Comparison of ENCODE assay signal across 25 cellular contexts in genomic region chr2:229634574-229635185, GRCh38.
A peak's percentile ranks its signal among the peaks of the same experiment; 100 is the strongest.
DNase-seq lines count a peak whose midpoint lies in the region; ATAC-seq and TF ChIP-seq lines count a peak whose summit lies in the region.
"Had no signal": no experiment of that assay in that cellular context is flagged by ENCODE, and none has a peak within 500 bp of the region (broad histone marks: within the 10 kb centered on the region; RNA-seq: fewer than 3 reads in every experiment).

No MANE protein-coding gene starts in this region.

- H3K27me3 ChIP-seq in GM23338 (ENCODE audit: insufficient read depth), result no peaks in the 10 kb centered on the region
- H3K27me3 ChIP-seq in Karpas-422 (ENCODE audit: low read length), result no peaks in the 10 kb centered on the region
- no peaks in the 10 kb centered on the region for H3K27me3 ChIP-seq in adrenal gland
- H3K27me3 ChIP-seq: body of pancreas, SJCRH30, vagina had no signal

- H3K4me2 ChIP-seq in GM23338, result no peak overlapping the region
- H3K4me2 ChIP-seq in Karpas-422 (ENCODE audit: low read depth, low read length, poor library complexity, severe bottlenecking), result no peak overlapping the region
- H3K4me2 ChIP-seq: PC-9, smooth muscle cell had no signal

- H3K36me3 ChIP-seq in GM23338 (ENCODE audit: insufficient read depth) (no peaks in the 10 kb centered on the region), Karpas-422 (ENCODE audit: insufficient read depth, low read length) (no peaks in the 10 kb centered on the region), adrenal gland (replicated peaks in 1 of 2) (no peaks in the 10 kb centered on the region)
- H3K36me3 ChIP-seq: prostate gland, SJCRH30, vagina had no signal

- no peaks in the 10 kb centered on the region for H3K27me3 Mint-ChIP-seq in GM23338 (ENCODE audit: insufficient read depth, low read depth, poor library complexity)

- no peaks in the 10 kb centered on the region for H3K4me1 Mint-ChIP-seq in GM23338
- H3K4me1 Mint-ChIP-seq: activated naive CD4-positive, alpha-beta T cell treated with anti-CD3 and anti-CD28 coated beads, Interleukin-2, amount 50 U/mL, for 24 hours had no signal

- H3K27ac Mint-ChIP-seq in GM23338, result no peak overlapping the region
- H3K27ac Mint-ChIP-seq: activated CD8-positive, alpha-beta T cell treated with anti-CD3 and anti-CD28 coated beads, Interleukin-2, amount 10 ng/mL, durations not matched to agents 7 days and 5 days; activated naive CD4-positive, alpha-beta T cell treated with anti-CD3 and anti-CD28 coated beads, Interleukin-2, amount 50 U/mL, for 24 hours; T-helper 2 cell treated with Interferon-gamma antibody and Interleukin-4, amounts not matched to agents 5 μg/mL and 100 μg/mL, for 36 hours had no signal

- DNase-seq in GM23338 (ENCODE audit: low spot score) (peak; percentile 74), NCI-H345 treated with DMSO at 0.1 percent for 48 hours (lab: John Stamatoyannopoulos, UW; ENCODE audit: unreplicated experiment) (peak; percentile 28), head of caudate nucleus (peak; percentile 47 to 89 (median 77)), nucleus accumbens (lab: John Stamatoyannopoulos, UW) (peak in 49 of 56 donors; percentile 3 to 85 (median 54)), Karpas-422 (no peak), adrenal gland (no peak)
- DNase-seq: activated CD4-positive, CD25-positive, alpha-beta regulatory T cell; activated CD8-positive, alpha-beta T cell treated with anti-CD3 and anti-CD28 coated beads, Interleukin-2, amount 10 ng/mL, durations not matched to agents 7 days and 5 days; activated T-cell treated with anti-CD3 and anti-CD28 coated beads, Interleukin-2, amount 50 U/mL, for 48 hours; body of pancreas; Caco-2; cortex of kidney; foreskin fibroblast; left ventricle myocardium superior; NCI-H187 treated with DMSO at 0.1 percent for 48 hours; NCI-H526; PC-9; SJCRH30; stimulated activated CD4-positive, alpha-beta T cell treated with anti-CD3 and anti-CD28 coated beads, Interleukin-4, amount 100 ng/mL, for 24 hours had no signal

- no peak for TF ChIP-seq CTCF in GM23338 (conservative IDR thresholded peaks at IDR 0.05; ENCODE audit: low read depth in 2 of 2)
- TF ChIP-seq CTCF in adrenal gland (IDR thresholded peaks at IDR 0.05), result no peak

- H4K20me1 ChIP-seq in GM23338 (replicated peaks; ENCODE audit: insufficient read depth) (no peaks in the 10 kb centered on the region), Karpas-422 (ENCODE audit: insufficient read depth, low read depth, low read length) (no peaks in the 10 kb centered on the region)

- WGBS in adrenal gland, 4 donors, result 59 to 65% (median 62%) methylated on average over 7 of the region's 7 CpGs

- H3K9me3 Mint-ChIP-seq in GM23338, result no peaks in the 10 kb centered on the region
- H3K9me3 Mint-ChIP-seq: activated naive CD4-positive, alpha-beta T cell treated with anti-CD3 and anti-CD28 coated beads, Interleukin-2, amount 50 U/mL, for 24 hours; T-helper 2 cell treated with Interferon-gamma antibody and Interleukin-4, amounts not matched to agents 5 μg/mL and 100 μg/mL, for 36 hours had no signal

- no peak overlapping the region for H2AFZ ChIP-seq in GM23338
- H2AFZ ChIP-seq in Karpas-422 (ENCODE audit: low read length), result no peak overlapping the region
- H2AFZ ChIP-seq: PC-9 had no signal

- H3K27ac ChIP-seq in GM23338 (ENCODE audit: low read depth) (no peak overlapping the region), Karpas-422 (ENCODE audit: low read length) (no peak overlapping the region), adrenal gland (no peak overlapping the region)
- H3K27ac ChIP-seq: body of pancreas, PC-9, prostate gland, SJCRH30, vagina had no signal

- H3F3A ChIP-seq in GM23338 (replicated peaks; ENCODE audit: low read depth), result no peaks in the 10 kb centered on the region

- H3K9me2 ChIP-seq in GM23338 (ENCODE audit: insufficient read depth) (no peaks in the 10 kb centered on the region), Karpas-422 (replicated peaks; ENCODE audit: insufficient read depth, low read length) (no peaks in the 10 kb centered on the region)

- peak; percentile 50; the same call in 2 of the 3 replicates for ATAC-seq in GM23338
- no peak for ATAC-seq in HG02623 (IDR thresholded peaks at IDR 0.05; ENCODE audit: unreplicated experiment)
- ATAC-seq: activated CD8-positive, alpha-beta T cell treated with anti-CD3 and anti-CD28 coated beads, Interleukin-2, amount 10 ng/mL, durations not matched to agents 7 days and 5 days; body of pancreas; left ventricle myocardium superior had no signal

- intact Hi-C loops in head of caudate nucleus (cut with DNase I) (no loop called here), adrenal gland (cut with DNase I) (no loop called here)

- H3K4me1 ChIP-seq in GM23338 (ENCODE audit: insufficient read depth), result no peaks in the 10 kb centered on the region
- no peaks in the 10 kb centered on the region for H3K4me1 ChIP-seq in Karpas-422 (ENCODE audit: low read length)
- no peaks in the 10 kb centered on the region for H3K4me1 ChIP-seq in adrenal gland (replicated peaks in 1 of 2)
- H3K4me1 ChIP-seq: body of pancreas, Caco-2, prostate gland, SJCRH30, vagina had no signal

- no peak overlapping the region for H3K4me3 ChIP-seq in GM23338
- H3K4me3 ChIP-seq in Karpas-422 (ENCODE audit: low read length), result no peak overlapping the region
- no peak overlapping the region for H3K4me3 ChIP-seq in adrenal gland
- H3K4me3 ChIP-seq: body of pancreas, PC-9, prostate gland, SJCRH30, smooth muscle cell, vagina had no signal

- H3K9me3 ChIP-seq in Karpas-422 (ENCODE audit: low read length) (no peaks in the 10 kb centered on the region), adrenal gland (replicated peaks in 1 of 3) (no peaks in the 10 kb centered on the region)
- H3K9me3 ChIP-seq: body of pancreas, Caco-2, prostate gland, SJCRH30, vagina had no signal

- no peaks in the 10 kb centered on the region for H3K36me3 Mint-ChIP-seq in GM23338 (ENCODE audit: low read depth)
- H3K36me3 Mint-ChIP-seq: activated naive CD4-positive, alpha-beta T cell treated with anti-CD3 and anti-CD28 coated beads, Interleukin-2, amount 50 U/mL, for 24 hours had no signal

- no peak overlapping the region for H3K9ac ChIP-seq in Karpas-422 (ENCODE audit: low read length)

- H3K79me2 ChIP-seq in GM23338 (replicated peaks; ENCODE audit: insufficient read depth) (no peaks in the 10 kb centered on the region), Karpas-422 (ENCODE audit: low read length) (no peaks in the 10 kb centered on the region)

- TF ChIP-seq POLR2A in adrenal gland (IDR thresholded peaks at IDR 0.05), result no peak

- no peak overlapping the region for H3K4me3 Mint-ChIP-seq in GM23338
- H3K4me3 Mint-ChIP-seq: activated CD8-positive, alpha-beta T cell treated with anti-CD3 and anti-CD28 coated beads, Interleukin-2, amount 10 ng/mL, durations not matched to agents 7 days and 5 days; activated naive CD4-positive, alpha-beta T cell treated with anti-CD3 and anti-CD28 coated beads, Interleukin-2, amount 50 U/mL, for 24 hours; T-helper 2 cell treated with Interferon-gamma antibody and Interleukin-4, amounts not matched to agents 5 μg/mL and 100 μg/mL, for 36 hours had no signal

TF ChIP-seq in GM23338, 12 proteins besides CTCF, POLR2A, EP300 and RAD21 (continues in another document):
- TF ChIP-seq POLR2AphosphoS5 (IDR thresholded peaks at IDR 0.05; ENCODE audit: low read depth) (no peak), REST (IDR thresholded peaks at IDR 0.05; ENCODE audit: unreplicated experiment) (no peak), STAT1 (IDR thresholded peaks at IDR 0.05; ENCODE audit: unreplicated experiment) (no peak), ZNF331 (CRISPR knock-in tag; IDR thresholded peaks at IDR 0.05; ENCODE audit: low read depth) (no peak), ETS1 (IDR thresholded peaks at IDR 0.05) (no peak), EZH2 (IDR thresholded peaks at IDR 0.05; ENCODE audit: low read depth, unreplicated experiment) (no peak), ZNF114 (CRISPR knock-in tag; IDR thresholded peaks at IDR 0.05) (no peak), JUNB (IDR thresholded peaks at IDR 0.05; ENCODE audit: unreplicated experiment) (no peak)

Comparison
In these comparisons a context has a peak if more than half of its experiments do, and no peak if none do; other contexts are left out.
1. DNase-seq: peak in GM23338 (single experiment), NCI-H345 treated with DMSO at 0.1 percent for 48 hours (single experiment), head of caudate nucleus (42 of 42) and nucleus accumbens (49 of 56); none in Karpas-422 (single experiment) and adrenal gland (0 of 7).